Comparison of ENCODE assay signal across 2 cellular contexts in the genomic region with DNA sequence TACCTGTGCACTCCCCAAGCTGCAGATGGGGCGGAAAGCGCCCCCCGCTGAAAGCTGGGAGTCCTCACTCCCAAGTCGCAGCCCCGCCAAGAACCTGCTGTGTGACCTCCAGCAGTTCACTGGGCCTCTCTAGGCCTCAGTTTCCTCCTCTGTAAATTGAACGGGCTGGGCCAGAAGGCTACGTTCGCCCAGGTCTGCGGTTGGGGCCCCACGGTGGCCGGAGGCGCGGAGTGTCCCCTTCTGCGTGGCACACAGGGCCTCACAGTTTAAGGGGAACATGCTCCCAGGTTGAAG.
TF ChIP-seq lines count a peak whose summit lies in the region.

No MANE protein-coding gene starts in this region.

TF ChIP-seq in A549, 52 proteins besides CTCF, POLR2A, EP300 and RAD21:
- no peak for TF ChIP-seq FOSL2 (IDR thresholded peaks at IDR 0.05)
- no peak for TF ChIP-seq FOSL2 (CRISPR knock-in tag; IDR thresholded peaks at IDR 0.05)
- TF ChIP-seq JUNB (IDR thresholded peaks at IDR 0.05), result no peak
- no peak for TF ChIP-seq ESRRA (IDR thresholded peaks at IDR 0.05; ENCODE audit: borderline replicate concordance, low read length)
- TF ChIP-seq, protein P1, sequence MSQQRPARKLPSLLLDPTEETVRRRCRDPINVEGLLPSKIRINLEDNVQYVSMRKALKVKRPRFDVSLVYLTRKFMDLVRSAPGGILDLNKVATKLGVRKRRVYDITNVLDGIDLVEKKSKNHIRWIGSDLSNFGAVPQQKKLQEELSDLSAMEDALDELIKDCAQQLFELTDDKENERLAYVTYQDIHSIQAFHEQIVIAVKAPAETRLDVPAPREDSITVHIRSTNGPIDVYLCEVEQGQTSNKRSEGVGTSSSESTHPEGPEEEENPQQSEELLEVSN (IDR thresholded peaks at IDR 0.05; ENCODE audit: borderline replicate concordance, low read depth), result no peak
- no peak for TF ChIP-seq ZSCAN20 (CRISPR knock-in tag; IDR thresholded peaks at IDR 0.05)
- peak; percentile 74 for TF ChIP-seq KDM5A (IDR thresholded peaks at IDR 0.05)
- no peak for TF ChIP-seq ZC3H11A (IDR thresholded peaks at IDR 0.05)

TF ChIP-seq in IMR-90, 13 proteins besides CTCF, POLR2A, EP300 and RAD21:
- TF ChIP-seq NFE2L2 (IDR thresholded peaks at IDR 0.05; ENCODE audit: low read depth, low read length) (no peak), MAZ (IDR thresholded peaks at IDR 0.05; ENCODE audit: borderline replicate concordance, low read depth, low read length) (0 out of 2 replicates have a peak, but pooled peaks have one; percentile 21)
